20 cellular contexts compared by ENCODE assay signal in genomic region chr6:15131234-15132195, GRCh38.
DNase-seq lines count a peak whose midpoint lies in the region; ATAC-seq and TF ChIP-seq lines count a peak whose summit lies in the region.
"Had no signal": no experiment of that assay in that cellular context is flagged by ENCODE, and none has a peak within 500 bp of the region (broad histone marks: within the 10 kb centered on the region; RNA-seq: fewer than 3 reads in every experiment).

No MANE protein-coding gene starts in this region.

- H3K4me3 Mint-ChIP-seq in activated T-helper 2 cell treated with anti-CD3 and anti-CD28 coated beads, Interferon-gamma antibody, Interleukin-2, Interleukin-4, amounts not matched to agents 10 μg/mL and 5 μg/mL and 100 μg/mL, durations not matched to agents 14 hours and 24 hours and 36 hours (ENCODE audit: low read depth): no peak overlapping the region
- no peak overlapping the region for H3K4me3 Mint-ChIP-seq in WTC11
- H3K4me3 Mint-ChIP-seq: activated naive CD8-positive, alpha-beta T cell treated with anti-CD3 and anti-CD28 coated beads, Interleukin-2, amount 10 ng/mL, durations not matched to agents 7 days and 5 days; IgD-negative memory B cell had no signal

- H3K36me3 ChIP-seq in HEK293 (ENCODE audit: control insufficient read depth in 2 of 2, insufficient read depth in 1 of 2, low read length in 2 of 2): no peaks in the 10 kb centered on the region
- H3K36me3 ChIP-seq: BE2C, cardiac muscle cell, right atrium auricular region had no signal

- POLR2A ChIA-PET in HEK293 (lab: Yijun Ruan, JAX): interaction anchor here (0.8 kb wide), 1 partner anchor 118 kb away, joined by 3 read pairs; no protein-coding TSS in a partner anchor
- POLR2A ChIA-PET in WTC11 (lab: Charles Lee): no interaction called here

- H3K27me3 Mint-ChIP-seq in activated T-helper 2 cell treated with anti-CD3 and anti-CD28 coated beads, Interferon-gamma antibody, Interleukin-2, Interleukin-4, amounts not matched to agents 10 μg/mL and 5 μg/mL and 100 μg/mL, durations not matched to agents 14 hours and 24 hours and 36 hours (ENCODE audit: low read depth): no peaks in the 10 kb centered on the region
- H3K27me3 Mint-ChIP-seq in WTC11 (ENCODE audit: low read depth): no peaks in the 10 kb centered on the region; the same call in 1 of the 2 replicates
- H3K27me3 Mint-ChIP-seq: IgD-negative memory B cell had no signal

- ATAC-seq in HG02642 (IDR thresholded peaks at IDR 0.05; ENCODE audit: poor library complexity, unreplicated experiment): no peak
- no peak for ATAC-seq in WTC11
- ATAC-seq: mucosa of descending colon had no signal

- peak overlapping the region; percentile 30 for H3K27ac Mint-ChIP-seq in activated T-helper 2 cell treated with anti-CD3 and anti-CD28 coated beads, Interferon-gamma antibody, Interleukin-2, Interleukin-4, amounts not matched to agents 10 μg/mL and 5 μg/mL and 100 μg/mL, durations not matched to agents 14 hours and 24 hours and 36 hours
- no peak overlapping the region for H3K27ac Mint-ChIP-seq in WTC11
- H3K27ac Mint-ChIP-seq: activated naive CD8-positive, alpha-beta T cell treated with anti-CD3 and anti-CD28 coated beads, Interleukin-2, amount 10 ng/mL, durations not matched to agents 7 days and 5 days; IgD-negative memory B cell had no signal

- H3K4me1 ChIP-seq in HEK293 (ENCODE audit: control insufficient read depth, insufficient read depth, low read length): 0 out of 2 replicates have a peak, but pooled peaks cover 2% of the 10 kb centered on the region
- H3K4me1 ChIP-seq: BE2C, right atrium auricular region had no signal

- CTCF ChIA-PET in HEK293 (lab: Yijun Ruan, JAX) (interaction anchor here (0.6 to 0.9 kb wide), 2 partner anchors 68 to 86 kb away, joined by 3 to 4 read pairs; no protein-coding TSS in a partner anchor), WTC11 (lab: Charles Lee) (no interaction called here)

- H3K27ac ChIP-seq in HEK293 (ENCODE audit: extremely low read depth, low read depth, low read length): no peak overlapping the region
- H3K27ac ChIP-seq: cardiac muscle cell, right atrium auricular region had no signal

- H3K36me3 Mint-ChIP-seq in activated T-helper 2 cell treated with anti-CD3 and anti-CD28 coated beads, Interferon-gamma antibody, Interleukin-2, Interleukin-4, amounts not matched to agents 10 μg/mL and 5 μg/mL and 100 μg/mL, durations not matched to agents 14 hours and 24 hours and 36 hours (ENCODE audit: low read depth): no peaks in the 10 kb centered on the region
- no peaks in the 10 kb centered on the region for H3K36me3 Mint-ChIP-seq in WTC11

- no peak overlapping the region for H3K4me3 ChIP-seq in HEK293 (ENCODE audit: low read depth, low read length)
- H3K4me3 ChIP-seq: cardiac muscle cell, mucosa of descending colon, right atrium auricular region had no signal

- H3K9me3 ChIP-seq in HEK293 (ENCODE audit: control insufficient read depth, insufficient read depth, low read depth, low read length): no peaks in the 10 kb centered on the region
- H3K9me3 ChIP-seq: BE2C, mucosa of descending colon, right atrium auricular region had no signal

- DNase-seq in DMS 273 (lab: John Stamatoyannopoulos, UW; ENCODE audit: unreplicated experiment) (peak; percentile 99), left kidney (ENCODE audit: low read depth, low spot score) (peak; percentile 91), DMS114 treated with DMSO at 0.1 percent for 48 hours (lab: John Stamatoyannopoulos, UW; ENCODE audit: unreplicated experiment) (no peak), WTC11 (ENCODE audit: low spot score) (no peak)
- DNase-seq in activated T-helper 2 cell treated with anti-CD3 and anti-CD28 coated beads, Interferon-gamma antibody, Interleukin-2, Interleukin-4, amounts not matched to agents 10 μg/mL and 5 μg/mL and 100 μg/mL, durations not matched to agents 14 hours and 24 hours and 36 hours (ENCODE audit: low spot score): no peak
- DNase-seq: activated CD4-positive, alpha-beta T cell treated with anti-CD3 and anti-CD28 coated beads for 4 hours; activated naive CD8-positive, alpha-beta T cell treated with anti-CD3 and anti-CD28 coated beads, Interleukin-2, amount 10 ng/mL, durations not matched to agents 7 days and 5 days; activated T-cell treated with anti-CD3 and anti-CD28 coated beads for 4 hours; BE2C; DMS153; HFFc6; mucosa of descending colon; NCI-H1048; occipital lobe; Right ventricle myocardium superior had no signal

- H3K4me1 Mint-ChIP-seq in activated T-helper 2 cell treated with anti-CD3 and anti-CD28 coated beads, Interferon-gamma antibody, Interleukin-2, Interleukin-4, amounts not matched to agents 10 μg/mL and 5 μg/mL and 100 μg/mL, durations not matched to agents 14 hours and 24 hours and 36 hours (ENCODE audit: low read depth): peaks cover 30% of the 10 kb centered on the region
- peaks cover 43% of the 10 kb centered on the region for H3K4me1 Mint-ChIP-seq in WTC11

- intact Hi-C loops in activated T-helper 2 cell treated with anti-CD3 and anti-CD28 coated beads, Interferon-gamma antibody, Interleukin-2, Interleukin-4, amounts not matched to agents 10 μg/mL and 5 μg/mL and 100 μg/mL, durations not matched to agents 14 hours and 24 hours and 36 hours (cut with micrococcal nuclease): loop anchor here (5.0 kb wide), 2 partner anchors 254 to 384 kb away; no protein-coding TSS in a partner anchor

- no peak for TF ChIP-seq CTCF in HEK293 (tag by site-specific recombination; IDR thresholded peaks at IDR 0.05)
- no peak for TF ChIP-seq CTCF in WTC11 (IDR thresholded peaks at IDR 0.05)

- H3K9me3 Mint-ChIP-seq in activated T-helper 2 cell treated with anti-CD3 and anti-CD28 coated beads, Interferon-gamma antibody, Interleukin-2, Interleukin-4, amounts not matched to agents 10 μg/mL and 5 μg/mL and 100 μg/mL, durations not matched to agents 14 hours and 24 hours and 36 hours: no peaks in the 10 kb centered on the region
- no peaks in the 10 kb centered on the region for H3K9me3 Mint-ChIP-seq in WTC11
- H3K9me3 Mint-ChIP-seq: activated naive CD8-positive, alpha-beta T cell treated with anti-CD3 and anti-CD28 coated beads, Interleukin-2, amount 10 ng/mL, durations not matched to agents 7 days and 5 days; HFFc6; IgD-negative memory B cell had no signal

TF ChIP-seq in HEK293, 187 proteins besides CTCF, POLR2A, EP300 and RAD21 (continues in another document):
- TF ChIP-seq ZNF302 (tag by site-specific recombination; IDR thresholded peaks at IDR 0.05; ENCODE audit: low read depth) (no peak), PBX3 (CRISPR knock-in tag; IDR thresholded peaks at IDR 0.05) (no peak), ZSCAN18 (tag by site-specific recombination; IDR thresholded peaks at IDR 0.05) (no peak), ZNF626 (tag by site-specific recombination; IDR thresholded peaks at IDR 0.05) (no peak)

TF ChIP-seq in WTC11, 78 proteins besides CTCF, POLR2A, EP300 and RAD21:
- TF ChIP-seq SMAD4 (CRISPR knock-in tag; IDR thresholded peaks at IDR 0.05) (no peak), CREB1 (CRISPR knock-in tag; IDR thresholded peaks at IDR 0.05) (no peak), PRRX2 (CRISPR knock-in tag; IDR thresholded peaks at IDR 0.05) (no peak), ZNF263 (CRISPR knock-in tag; IDR thresholded peaks at IDR 0.05; ENCODE audit: low read depth) (no peak)

Comparison
In these comparisons a context has a peak if more than half of its experiments do, and no peak if none do; other contexts are left out.
1. DNase-seq: peak in DMS 273 (single experiment) and left kidney (single experiment); none in activated T-helper 2 cell treated with anti-CD3 and anti-CD28 coated beads, Interferon-gamma antibody, Interleukin-2, Interleukin-4, amounts not matched to agents 10 μg/mL and 5 μg/mL and 100 μg/mL, durations not matched to agents 14 hours and 24 hours and 36 hours (single experiment), DMS114 treated with DMSO at 0.1 percent for 48 hours (single experiment) and WTC11 (single experiment).